8 cellular contexts compared by ENCODE assay signal in genomic region chr11:46315033-46315738, GRCh38. TPM values are rescaled to one million over a fixed set of nuclear protein-coding genes. Genes with fewer than 3 reads are reported as not detected.
DNase-seq lines count a peak whose midpoint lies in the region; ATAC-seq and TF ChIP-seq lines count a peak whose summit lies in the region.

No MANE protein-coding gene starts in this region.

- POLR2A ChIA-PET in activated CD8-positive, alpha-beta T cell treated with anti-CD3 and anti-CD28 coated beads for 36 hours (lab: Charles Lee), result interaction anchor here (0.7 to 0.9 kb wide), 2 partner anchors 72 to 76 kb away, joined by 4 to 7 read pairs; no protein-coding TSS in a partner anchor
- POLR2A ChIA-PET in naive thymus-derived CD4-positive, alpha-beta T cell (lab: Charles Lee), result interaction anchor here (0.8 to 1.9 kb wide), 9 partner anchors 13 to 72 kb away, joined by 3 to 10 read pairs (median 3); partner anchors contain the start of gene DGKZ

- no peaks in the 10 kb centered on the region for H3K36me3 ChIP-seq in naive thymus-derived CD4-positive, alpha-beta T cell (ENCODE audit: control insufficient read depth in 2 of 3, insufficient read depth in 3 of 3, low read length in 3 of 3)

- DNase-seq in AG09309 (ENCODE audit: low read depth) (no peak), NCI-H82 (lab: John Stamatoyannopoulos, UW) (peak; percentile 92)
- DNase-seq in activated CD8-positive, alpha-beta T cell treated with anti-CD3 and anti-CD28 coated beads for 36 hours, result peak; percentile 90
- peak; percentile 72 to 79 (median 78) for DNase-seq in effector memory CD8-positive, alpha-beta T cell
- DNase-seq in naive thymus-derived CD4-positive, alpha-beta T cell, result peak; percentile 42 to 76 (median 60)
- peak; percentile 84 for DNase-seq in stimulated activated naive CD8-positive, alpha-beta T cell treated with anti-CD3 and anti-CD28 coated beads, Interleukin-15, Interleukin-2, amounts not matched to agents 100 U/mL and 50 U/mL, for 24 hours

- intact Hi-C loops in activated CD8-positive, alpha-beta T cell treated with anti-CD3 and anti-CD28 coated beads for 36 hours (cut with micrococcal nuclease), result loop anchor here (10.0 kb wide), 1 partner anchor 350 kb away; no protein-coding TSS in a partner anchor
- intact Hi-C loops in naive thymus-derived CD4-positive, alpha-beta T cell (cut with micrococcal nuclease), result loop anchor here (1.0 kb wide), 3 partner anchors 16 to 76 kb away; partner anchors contain the start of gene DGKZ (in 1 of the 2)

- H3K4me1 ChIP-seq in naive thymus-derived CD4-positive, alpha-beta T cell (ENCODE audit: control insufficient read depth in 2 of 2, insufficient read depth in 2 of 2, low read length in 2 of 2), result peaks cover 6 to 16% of the 10 kb centered on the region in 2 donors

- peaks cover 14% of the 10 kb centered on the region for H3K4me1 Mint-ChIP-seq in activated CD8-positive, alpha-beta T cell treated with anti-CD3 and anti-CD28 coated beads for 36 hours (ENCODE audit: low read depth)
- H3K4me1 Mint-ChIP-seq in effector memory CD8-positive, alpha-beta T cell (ENCODE audit: low read depth in 2 of 2), result peaks cover 11 to 12% of the 10 kb centered on the region in 2 donors
- peaks cover 22 to 35% (median 24%) of the 10 kb centered on the region in 7 donors for H3K4me1 Mint-ChIP-seq in naive thymus-derived CD4-positive, alpha-beta T cell

- no peaks in the 10 kb centered on the region for H3K9me3 Mint-ChIP-seq in activated CD8-positive, alpha-beta T cell treated with anti-CD3 and anti-CD28 coated beads for 36 hours
- H3K9me3 Mint-ChIP-seq in effector memory CD8-positive, alpha-beta T cell, result no peaks in the 10 kb centered on the region
- no peaks in the 10 kb centered on the region for H3K9me3 Mint-ChIP-seq in naive thymus-derived CD4-positive, alpha-beta T cell

- H3K36me3 Mint-ChIP-seq in activated CD8-positive, alpha-beta T cell treated with anti-CD3 and anti-CD28 coated beads for 36 hours (ENCODE audit: low read depth), result no peaks in the 10 kb centered on the region
- H3K36me3 Mint-ChIP-seq in effector memory CD8-positive, alpha-beta T cell (ENCODE audit: insufficient read depth), result peaks cover 4% of the 10 kb centered on the region
- H3K36me3 Mint-ChIP-seq in naive thymus-derived CD4-positive, alpha-beta T cell, result no peaks in the 10 kb centered on the region

- no peaks in the 10 kb centered on the region for H3K9me3 ChIP-seq in naive thymus-derived CD4-positive, alpha-beta T cell (ENCODE audit: control insufficient read depth in 2 of 3, low read length in 3 of 3)

- TF ChIP-seq CTCF in AG09309 (IDR thresholded peaks at IDR 0.05; ENCODE audit: control insufficient read depth, insufficient read depth, low read depth, low read length, missing control alignments), result peak; percentile 88
- TF ChIP-seq CTCF in activated CD8-positive, alpha-beta T cell treated with anti-CD3 and anti-CD28 coated beads for 36 hours (IDR thresholded peaks at IDR 0.05), result peak; percentile 97

- ATAC-seq in GM21619 (IDR thresholded peaks at IDR 0.05; ENCODE audit: unreplicated experiment), result peak; percentile 53
- peak; percentile 93 for ATAC-seq in activated CD8-positive, alpha-beta T cell treated with anti-CD3 and anti-CD28 coated beads for 36 hours
- peak; percentile 87 for ATAC-seq in effector memory CD8-positive, alpha-beta T cell (replicated peaks)
- ATAC-seq in naive thymus-derived CD4-positive, alpha-beta T cell, result peak; percentile 88
- peak; percentile 63 for ATAC-seq in stimulated activated naive CD8-positive, alpha-beta T cell treated with anti-CD3 and anti-CD28 coated beads, Interleukin-15, Interleukin-2, amounts not matched to agents 100 U/mL and 50 U/mL, for 24 hours
- no peak for ATAC-seq in HG02870 (IDR thresholded peaks at IDR 0.05; ENCODE audit: unreplicated experiment)

- no peak overlapping the region for H3K4me3 ChIP-seq in AG09309 (ENCODE audit: control insufficient read depth, low read depth, low read length)
- H3K4me3 ChIP-seq in naive thymus-derived CD4-positive, alpha-beta T cell (ENCODE audit: low read length), result no peak overlapping the region

- no peaks in the 10 kb centered on the region for H3K27me3 Mint-ChIP-seq in activated CD8-positive, alpha-beta T cell treated with anti-CD3 and anti-CD28 coated beads for 36 hours
- peaks cover 13 to 41% of the 10 kb centered on the region in 2 donors for H3K27me3 Mint-ChIP-seq in effector memory CD8-positive, alpha-beta T cell
- H3K27me3 Mint-ChIP-seq in naive thymus-derived CD4-positive, alpha-beta T cell, result no peaks in the 10 kb centered on the region

- CTCF ChIA-PET in activated CD8-positive, alpha-beta T cell treated with anti-CD3 and anti-CD28 coated beads for 36 hours (lab: Charles Lee), result interaction anchor here (0.6 to 14.7 kb wide), 27 partner anchors 7 to 443 kb away, joined by 3 to 382 read pairs (median 4); no protein-coding TSS in a partner anchor
- CTCF ChIA-PET in naive thymus-derived CD4-positive, alpha-beta T cell (lab: Charles Lee), result interaction anchor here (0.5 to 5.0 kb wide), 14 partner anchors 8 to 306 kb away, joined by 3 to 36 read pairs (median 4); no protein-coding TSS in a partner anchor

- no peak overlapping the region for H3K27ac ChIP-seq in naive thymus-derived CD4-positive, alpha-beta T cell (ENCODE audit: low read depth, low read length)

- H3K27me3 ChIP-seq in naive thymus-derived CD4-positive, alpha-beta T cell (ENCODE audit: control insufficient read depth in 2 of 2, insufficient read depth in 2 of 2, low read length in 2 of 2), result no peaks in the 10 kb centered on the region

- H3K27ac Mint-ChIP-seq in activated CD8-positive, alpha-beta T cell treated with anti-CD3 and anti-CD28 coated beads for 36 hours, result no peak overlapping the region
- no peak overlapping the region for H3K27ac Mint-ChIP-seq in effector memory CD8-positive, alpha-beta T cell
- peak overlapping the region in 2 of 9 donors; percentile 2 to 63 for H3K27ac Mint-ChIP-seq in naive thymus-derived CD4-positive, alpha-beta T cell

- no peak overlapping the region for H3K4me3 Mint-ChIP-seq in activated CD8-positive, alpha-beta T cell treated with anti-CD3 and anti-CD28 coated beads for 36 hours
- no peak overlapping the region for H3K4me3 Mint-ChIP-seq in effector memory CD8-positive, alpha-beta T cell
- H3K4me3 Mint-ChIP-seq in naive thymus-derived CD4-positive, alpha-beta T cell, result peak overlapping the region in 2 of 10 donors; percentile 9 to 40

RNA-seq across cellular contexts. Expression of gene DGKZ, which starts 32.1 kb away (rescaled TPM):
- 10 to 100 TPM; 94.4 to 94.9 TPM for total RNA-seq in activated CD8-positive, alpha-beta T cell treated with anti-CD3 and anti-CD28 coated beads for 36 hours
- 100 to 1,000 TPM; 146 to 291 (median 263) TPM for total RNA-seq in naive thymus-derived CD4-positive, alpha-beta T cell
- 10 to 100 TPM; 41.5 to 70.5 TPM for polyA plus RNA-seq in naive thymus-derived CD4-positive, alpha-beta T cell

RNA-seq across cellular contexts. Expression of gene CREB3L1, which starts 37.7 kb away (rescaled TPM):
- total RNA-seq in activated CD8-positive, alpha-beta T cell treated with anti-CD3 and anti-CD28 coated beads for 36 hours, result not detected
- not detected for total RNA-seq in naive thymus-derived CD4-positive, alpha-beta T cell
- polyA plus RNA-seq in naive thymus-derived CD4-positive, alpha-beta T cell, result not detected
